In the genomic region with DNA sequence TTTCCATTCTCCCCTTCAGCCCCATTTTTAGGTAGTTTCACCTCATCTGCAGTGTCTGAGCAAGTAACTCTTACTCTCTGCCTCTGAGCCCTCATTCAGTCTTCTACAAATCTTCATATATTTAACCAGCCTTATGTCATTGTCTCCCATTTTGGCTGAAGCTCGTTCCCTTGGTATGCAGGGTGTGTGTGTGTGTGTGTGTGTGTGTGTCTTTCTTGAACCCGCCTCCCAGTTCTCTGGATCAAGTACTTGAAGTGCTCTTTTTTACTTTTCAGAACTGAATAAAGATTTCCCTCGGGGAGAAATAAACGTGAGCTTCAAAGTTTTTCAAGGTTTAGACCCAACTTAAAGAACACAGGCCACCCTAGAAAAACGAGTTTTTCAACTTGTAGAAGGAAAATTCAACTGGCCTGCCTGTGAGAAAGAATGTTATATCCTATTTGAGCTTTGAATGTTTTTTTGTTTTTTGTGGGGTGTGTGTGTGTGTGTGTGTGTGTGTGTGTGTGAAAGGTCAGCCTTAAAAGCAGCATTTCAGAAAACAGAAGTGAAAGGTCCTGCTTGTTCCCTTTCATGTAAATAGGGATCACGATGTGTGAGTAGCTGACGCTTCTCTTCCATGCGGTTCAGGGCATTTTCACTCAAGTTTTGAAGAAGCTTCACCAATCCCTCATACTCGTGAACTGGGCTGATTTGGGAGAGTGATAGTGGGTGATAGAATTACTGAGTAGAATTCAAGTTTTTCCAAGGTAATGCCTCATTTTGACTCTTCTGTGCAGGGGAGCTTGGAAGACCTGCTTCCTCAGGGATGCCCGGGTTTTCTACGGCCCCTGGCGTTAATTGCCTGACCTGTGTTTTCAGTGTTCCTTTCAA, we compare ENCODE assay signal across 9 cellular contexts. TPM values are rescaled to one million over a fixed set of nuclear protein-coding genes. Genes with fewer than 3 reads are reported as not detected.
DNase-seq lines count a peak whose midpoint lies in the region; ATAC-seq and TF ChIP-seq lines count a peak whose summit lies in the region.
"Had no signal": no experiment of that assay in that cellular context is flagged by ENCODE, and none has a peak within 500 bp of the region (broad histone marks: within the 10 kb centered on the region; RNA-seq: fewer than 3 reads in every experiment).

No MANE protein-coding gene starts in this region.

- DNase-seq in lower lobe of right lung, result no peak
- DNase-seq in AG20443 (ENCODE audit: low spot score), result no peak
- DNase-seq in NCI-H446 treated with DMSO at 0.1 percent for 48 hours (lab: John Stamatoyannopoulos, UW), result no peak

- H3K9me3 ChIP-seq in lower lobe of right lung, result no peaks in the 10 kb centered on the region

- intact Hi-C loops in lower lobe of right lung (cut with DNase I), result no loop called here

- WGBS in adipose tissue, 3 donors, result 26 to 35% (median 28%) methylated on average over 12 of the region's 12 CpGs

- H3K4me3 ChIP-seq in lower lobe of right lung, result peak overlapping the region; percentile 20

- no peak for TF ChIP-seq CTCF in lower lobe of right lung (IDR thresholded peaks at IDR 0.05)

- peaks cover 28% of the 10 kb centered on the region for H3K36me3 ChIP-seq in lower lobe of right lung

- peaks cover 61% of the 10 kb centered on the region for H3K4me1 ChIP-seq in lower lobe of right lung

- no peaks in the 10 kb centered on the region for H3K27me3 ChIP-seq in lower lobe of right lung (ENCODE audit: low read depth)

- H3K27ac ChIP-seq in adipose tissue (ENCODE audit: low read depth, low read length), result peak overlapping the region; percentile 48
- H3K27ac ChIP-seq in lower lobe of right lung, result peak overlapping the region; percentile 84
- H3K27ac ChIP-seq: KMS-11 had no signal

- ATAC-seq in GM18907 (IDR thresholded peaks at IDR 0.05; ENCODE audit: unreplicated experiment) (peak; percentile 54), HG03039 (IDR thresholded peaks at IDR 0.05; ENCODE audit: unreplicated experiment) (peak; percentile 56), lower lobe of right lung (peak; percentile 36 to 77), GM19455 (IDR thresholded peaks at IDR 0.05; ENCODE audit: unreplicated experiment) (no peak)
- ATAC-seq in activated CD4-positive, CD25-positive, alpha-beta regulatory T cell treated with anti-CD3 and anti-CD28 coated beads, Interleukin-2, amount 50 U/mL, for 24 hours, result no peak

RNA-seq across cellular contexts. Expression of gene EML6, which starts 50.6 kb away (rescaled TPM):
- under 1 TPM; 0.22 to 0.85 (median 0.74) TPM for polyA plus RNA-seq in adipose tissue
- 2.5 TPM for total RNA-seq in lower lobe of right lung

Comparison
In these comparisons a context has a peak if more than half of its experiments do, and no peak if none do; other contexts are left out.
1. ATAC-seq: peak in GM18907 (single experiment), HG03039 (single experiment) and lower lobe of right lung (2 of 2); none in GM19455 (single experiment) and activated CD4-positive, CD25-positive, alpha-beta regulatory T cell treated with anti-CD3 and anti-CD28 coated beads, Interleukin-2, amount 50 U/mL, for 24 hours (0 of 2).